ENCODE assay signal across 22 cellular contexts in genomic region chr20:45058168-45058850, GRCh38. TPM values are rescaled to one million over a fixed set of nuclear protein-coding genes. Genes with fewer than 3 reads are reported as not detected.
DNase-seq lines count a peak whose midpoint lies in the region; TF ChIP-seq lines count a peak whose summit lies in the region.
"Had no signal": no experiment of that assay in that cellular context is flagged by ENCODE, and none has a peak within 500 bp of the region (broad histone marks: within the 10 kb centered on the region; RNA-seq: fewer than 3 reads in every experiment).

No MANE protein-coding gene starts in this region.

- WGBS in smooth muscle cell (ENCODE audit: low lambda C conversion rate) = 63% methylated on average over 4 of the region's 4 CpGs

- H3K4me2 ChIP-seq in SU-DHL-6 (ENCODE audit: low read depth, low read length, poor library complexity, severe bottlenecking) (peak overlapping the region; percentile 4), smooth muscle cell (no peak overlapping the region)
- H3K4me2 ChIP-seq: hepatocyte, PC-9 had no signal

- DNase-seq in activated CD4-positive, alpha-beta memory T cell treated with anti-CD3 and anti-CD28 coated beads for 36 hours = no peak
- DNase-seq in activated CD4-positive, alpha-beta memory T cell treated with anti-CD3 and anti-CD28 coated beads, Interleukin-2, amount 10 ng/mL, durations not matched to agents 7 days and 5 days = no peak
- DNase-seq in dorsolateral prefrontal cortex (no peak), smooth muscle cell (lab: John Stamatoyannopoulos, UW; ENCODE audit: unreplicated experiment) (no peak), NCI-H187 (lab: John Stamatoyannopoulos, UW) (no peak), NCI-H748 (lab: John Stamatoyannopoulos, UW; ENCODE audit: unreplicated experiment) (no peak), GOT3 (lab: John Stamatoyannopoulos, UW) (no peak)
- DNase-seq: activated CD8-positive, alpha-beta memory T cell treated with anti-CD3 and anti-CD28 coated beads for 24 hours; activated naive CD4-positive, alpha-beta T cell treated with anti-CD3 and anti-CD28 coated beads, Interleukin-2, amount 10 ng/mL, durations not matched to agents 7 days and 5 days; central memory CD4-positive, alpha-beta T cell; DMS79 treated with DMSO at 0.1 percent for 48 hours; endodermal cell; NCI-H2029; NCI-H526; PC-9; spleen; stimulated activated naive CD4-positive, alpha-beta T cell had no signal

- H3K79me2 ChIP-seq in SU-DHL-6 (ENCODE audit: insufficient read depth, low read length) (peaks cover 47% of the 10 kb centered on the region; the same call in 1 of the 2 replicates), smooth muscle cell (ENCODE audit: low read depth) (no peaks in the 10 kb centered on the region)
- H3K79me2 ChIP-seq: hepatocyte had no signal

- peaks cover 73% of the 10 kb centered on the region for H3K4me1 Mint-ChIP-seq in activated CD4-positive, alpha-beta memory T cell treated with anti-CD3 and anti-CD28 coated beads for 36 hours (ENCODE audit: low read depth)
- peaks cover 50% of the 10 kb centered on the region for H3K4me1 Mint-ChIP-seq in activated CD4-positive, alpha-beta memory T cell treated with anti-CD3 and anti-CD28 coated beads, Interleukin-2, amount 10 ng/mL, durations not matched to agents 7 days and 5 days

- H3K36me3 Mint-ChIP-seq in activated CD4-positive, alpha-beta memory T cell treated with anti-CD3 and anti-CD28 coated beads for 36 hours = peaks cover 43% of the 10 kb centered on the region
- H3K36me3 Mint-ChIP-seq in activated CD4-positive, alpha-beta memory T cell treated with anti-CD3 and anti-CD28 coated beads, Interleukin-2, amount 10 ng/mL, durations not matched to agents 7 days and 5 days (ENCODE audit: low read depth) = peaks cover 71% of the 10 kb centered on the region

- H3K9ac ChIP-seq in SU-DHL-6 (ENCODE audit: low read length) = no peak overlapping the region
- no peak overlapping the region for H3K9ac ChIP-seq in smooth muscle cell (ENCODE audit: low read depth)

- H3K27me3 ChIP-seq in SU-DHL-6 (ENCODE audit: low read length) (no peaks in the 10 kb centered on the region), dorsolateral prefrontal cortex (no peaks in the 10 kb centered on the region), smooth muscle cell (ENCODE audit: low read depth) (no peaks in the 10 kb centered on the region)
- H3K27me3 ChIP-seq: hepatocyte, spleen had no signal

- CTCF ChIA-PET in activated CD4-positive, alpha-beta memory T cell treated with anti-CD3 and anti-CD28 coated beads for 36 hours (lab: Charles Lee) = interaction anchor here (0.9 to 2.7 kb wide), 4 partner anchors 10 to 45 kb away, joined by 3 to 18 read pairs (median 4); no protein-coding TSS in a partner anchor
- CTCF ChIA-PET in activated CD4-positive, alpha-beta memory T cell treated with anti-CD3 and anti-CD28 coated beads, Interleukin-2, amount 10 ng/mL, durations not matched to agents 7 days and 5 days (lab: Charles Lee) = interaction anchor here (1.1 kb wide), 1 partner anchor 38 kb away, joined by 3 read pairs; no protein-coding TSS in a partner anchor

- peaks cover 52% of the 10 kb centered on the region for H3F3A ChIP-seq in SU-DHL-6 (ENCODE audit: insufficient read depth)
- peaks cover 19% of the 10 kb centered on the region for H3F3A ChIP-seq in smooth muscle cell (ENCODE audit: low read depth)

- no peak for TF ChIP-seq CTCF in SU-DHL-6 (IDR thresholded peaks at IDR 0.05; ENCODE audit: insufficient read depth, low read length, poor library complexity, severe bottlenecking)
- TF ChIP-seq CTCF in dorsolateral prefrontal cortex (IDR thresholded peaks at IDR 0.05 in 54 of 56, conservative IDR thresholded peaks at IDR 0.05 in 2 of 56; ENCODE audit: low read depth in 1 of 56, partially characterized antibody in 56 of 56) = no peak
- TF ChIP-seq CTCF in smooth muscle cell (IDR thresholded peaks at IDR 0.05; ENCODE audit: borderline replicate concordance, insufficient read depth, poor library complexity, severe bottlenecking) = no peak

- no peaks in the 10 kb centered on the region for H3K9me3 Mint-ChIP-seq in activated CD4-positive, alpha-beta memory T cell treated with anti-CD3 and anti-CD28 coated beads for 36 hours
- no peaks in the 10 kb centered on the region for H3K9me3 Mint-ChIP-seq in activated CD4-positive, alpha-beta memory T cell treated with anti-CD3 and anti-CD28 coated beads, Interleukin-2, amount 10 ng/mL, durations not matched to agents 7 days and 5 days
- H3K9me3 Mint-ChIP-seq: activated naive CD4-positive, alpha-beta T cell treated with anti-CD3 and anti-CD28 coated beads, Interleukin-2, amount 10 ng/mL, durations not matched to agents 7 days and 5 days had no signal

- H2AFZ ChIP-seq in SU-DHL-6 (ENCODE audit: low read depth, low read length, severe bottlenecking) (no peak overlapping the region), smooth muscle cell (ENCODE audit: low read depth) (no peak overlapping the region)
- H2AFZ ChIP-seq: hepatocyte, PC-9 had no signal

- H3K4me3 Mint-ChIP-seq in activated CD4-positive, alpha-beta memory T cell treated with anti-CD3 and anti-CD28 coated beads for 36 hours = no peak overlapping the region
- no peak overlapping the region for H3K4me3 Mint-ChIP-seq in activated CD4-positive, alpha-beta memory T cell treated with anti-CD3 and anti-CD28 coated beads, Interleukin-2, amount 10 ng/mL, durations not matched to agents 7 days and 5 days
- H3K4me3 Mint-ChIP-seq: activated naive CD4-positive, alpha-beta T cell treated with anti-CD3 and anti-CD28 coated beads, Interleukin-2, amount 10 ng/mL, durations not matched to agents 7 days and 5 days; endodermal cell had no signal

- no peak overlapping the region for H3K4me3 ChIP-seq in SU-DHL-6 (ENCODE audit: insufficient read depth, low read length, poor library complexity, severe bottlenecking)
- peak overlapping the region in 3 of 59 donors; percentile 0 to 32 (median 5) for H3K4me3 ChIP-seq in dorsolateral prefrontal cortex
- no peak overlapping the region for H3K4me3 ChIP-seq in smooth muscle cell
- H3K4me3 ChIP-seq: hepatocyte, PC-9, prostate gland, spleen had no signal

- intact Hi-C loops in activated CD4-positive, alpha-beta memory T cell treated with anti-CD3 and anti-CD28 coated beads for 36 hours (cut with micrococcal nuclease) = no loop called here
- intact Hi-C loops in dorsolateral prefrontal cortex (cut with DNase I) = no loop called here

- H3K4me1 ChIP-seq in smooth muscle cell (ENCODE audit: low read depth) = peaks cover 3% of the 10 kb centered on the region
- H3K4me1 ChIP-seq: prostate gland had no signal

- H3K9me3 ChIP-seq in SU-DHL-6 (ENCODE audit: insufficient read depth, low read length) (no peaks in the 10 kb centered on the region), smooth muscle cell (replicated peaks; ENCODE audit: low read depth) (no peaks in the 10 kb centered on the region)
- H3K9me3 ChIP-seq: prostate gland, spleen had no signal

- POLR2A ChIA-PET in activated CD4-positive, alpha-beta memory T cell treated with anti-CD3 and anti-CD28 coated beads for 36 hours (lab: Charles Lee) = no interaction called here
- POLR2A ChIA-PET in activated CD4-positive, alpha-beta memory T cell treated with anti-CD3 and anti-CD28 coated beads, Interleukin-2, amount 10 ng/mL, durations not matched to agents 7 days and 5 days (lab: Charles Lee) = interaction anchor here (1.6 kb wide), 1 partner anchor 17 kb away, joined by 5 read pairs; no protein-coding TSS in a partner anchor

- peak overlapping the region; percentile 43 for H3K27ac Mint-ChIP-seq in activated CD4-positive, alpha-beta memory T cell treated with anti-CD3 and anti-CD28 coated beads for 36 hours
- H3K27ac Mint-ChIP-seq in activated CD4-positive, alpha-beta memory T cell treated with anti-CD3 and anti-CD28 coated beads, Interleukin-2, amount 10 ng/mL, durations not matched to agents 7 days and 5 days = no peak overlapping the region
- H3K27ac Mint-ChIP-seq: activated naive CD4-positive, alpha-beta T cell treated with anti-CD3 and anti-CD28 coated beads, Interleukin-2, amount 10 ng/mL, durations not matched to agents 7 days and 5 days; endodermal cell had no signal

- H4K20me1 ChIP-seq in SU-DHL-6 (ENCODE audit: low read depth, low read length) (no peaks in the 10 kb centered on the region), smooth muscle cell (ENCODE audit: low read depth) (no peaks in the 10 kb centered on the region)

- H3K9me2 ChIP-seq in SU-DHL-6 (replicated peaks; ENCODE audit: insufficient read depth, low read length) = no peaks in the 10 kb centered on the region

- peak overlapping the region; percentile 58 for H3K27ac ChIP-seq in SU-DHL-6 (ENCODE audit: low read depth, low read length)
- peak overlapping the region; percentile 43 to 95 (median 85) for H3K27ac ChIP-seq in dorsolateral prefrontal cortex
- peak overlapping the region; percentile 78 for H3K27ac ChIP-seq in smooth muscle cell (ENCODE audit: low read depth)
- H3K27ac ChIP-seq: C4-2B, hepatocyte had no signal

- peaks cover 37% of the 10 kb centered on the region for H3K36me3 ChIP-seq in SU-DHL-6 (ENCODE audit: low read length)
- H3K36me3 ChIP-seq in smooth muscle cell (ENCODE audit: low read depth) = no peaks in the 10 kb centered on the region
- H3K36me3 ChIP-seq: prostate gland had no signal

- no peaks in the 10 kb centered on the region for H3K27me3 Mint-ChIP-seq in activated CD4-positive, alpha-beta memory T cell treated with anti-CD3 and anti-CD28 coated beads for 36 hours
- H3K27me3 Mint-ChIP-seq in activated CD4-positive, alpha-beta memory T cell treated with anti-CD3 and anti-CD28 coated beads, Interleukin-2, amount 10 ng/mL, durations not matched to agents 7 days and 5 days = no peaks in the 10 kb centered on the region
- H3K27me3 Mint-ChIP-seq: activated naive CD4-positive, alpha-beta T cell treated with anti-CD3 and anti-CD28 coated beads, Interleukin-2, amount 10 ng/mL, durations not matched to agents 7 days and 5 days had no signal

RNA-seq across cellular contexts. Expression of gene KCNS1, which starts 42.6 kb away (rescaled TPM):
- total RNA-seq in activated CD4-positive, alpha-beta memory T cell treated with anti-CD3 and anti-CD28 coated beads for 36 hours = under 1 TPM; 0.34 to 0.45 TPM
- total RNA-seq in activated CD4-positive, alpha-beta memory T cell treated with anti-CD3 and anti-CD28 coated beads, Interleukin-2, amount 10 ng/mL, durations not matched to agents 7 days and 5 days = under 1 TPM; 0.13 TPM
- total RNA-seq in dorsolateral prefrontal cortex (100 to 1,000 TPM in 6 of 120 experiments, 10 to 100 TPM in 114; 14.6 to 125 (median 65.5) TPM), smooth muscle cell (0.49 and 1.4 TPM in 2 replicates)
- polyA plus RNA-seq in smooth muscle cell = 0.35 and 1.8 TPM in 2 replicates
- total RNA-seq: A172, spleen had no signal

RNA-seq across cellular contexts. Expression of gene WFDC5, which starts 56.7 kb away (rescaled TPM):
- not detected for total RNA-seq in activated CD4-positive, alpha-beta memory T cell treated with anti-CD3 and anti-CD28 coated beads for 36 hours
- total RNA-seq in activated CD4-positive, alpha-beta memory T cell treated with anti-CD3 and anti-CD28 coated beads, Interleukin-2, amount 10 ng/mL, durations not matched to agents 7 days and 5 days = under 1 TPM; 0.63 to 0.73 TPM
- total RNA-seq in dorsolateral prefrontal cortex (not detected), smooth muscle cell (not detected in 2 replicates)
- polyA plus RNA-seq in smooth muscle cell = not detected in 2 replicates
- total RNA-seq: A172, endodermal cell, PC-9, spleen had no signal
- polyA plus RNA-seq: hepatocyte, spleen had no signal
